8 cellular contexts compared by ENCODE assay signal in the genomic region with DNA sequence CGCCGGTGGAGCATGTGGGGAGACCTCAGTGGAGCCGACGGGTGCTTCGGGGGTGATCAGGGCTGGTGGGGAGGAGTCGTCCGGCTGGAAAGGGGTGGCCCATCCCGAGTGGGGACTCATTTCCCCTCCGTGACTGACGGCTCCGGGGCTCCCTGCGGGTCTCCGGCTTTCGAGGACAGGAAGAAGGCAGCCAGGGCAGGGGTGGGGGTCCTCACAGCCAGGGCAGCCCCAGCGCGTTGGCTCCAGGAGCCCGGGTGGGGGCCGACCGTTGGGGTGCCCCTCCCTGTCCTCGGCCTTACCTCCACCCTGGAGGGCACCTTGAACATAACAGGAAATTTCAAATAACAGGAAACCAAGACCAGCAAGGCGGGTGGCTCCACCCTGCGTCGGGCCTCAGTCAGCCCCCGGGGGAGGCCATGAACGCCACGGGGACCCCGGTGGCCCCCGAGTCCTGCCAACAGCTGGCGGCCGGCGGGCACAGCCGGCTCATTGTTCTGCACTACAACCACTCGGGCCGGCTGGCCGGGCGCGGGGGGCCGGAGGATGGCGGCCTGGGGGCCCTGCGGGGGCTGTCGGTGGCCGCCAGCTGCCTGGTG. TPM values are rescaled to one million over a fixed set of nuclear protein-coding genes. Genes with fewer than 3 reads are reported as not detected.
DNase-seq lines count a peak whose midpoint lies in the region; ATAC-seq and TF ChIP-seq lines count a peak whose summit lies in the region.
"Had no signal": no experiment of that assay in that cellular context is flagged by ENCODE, and none has a peak within 500 bp of the region (broad histone marks: within the 10 kb centered on the region; RNA-seq: fewer than 3 reads in every experiment).

A gene with protein sequence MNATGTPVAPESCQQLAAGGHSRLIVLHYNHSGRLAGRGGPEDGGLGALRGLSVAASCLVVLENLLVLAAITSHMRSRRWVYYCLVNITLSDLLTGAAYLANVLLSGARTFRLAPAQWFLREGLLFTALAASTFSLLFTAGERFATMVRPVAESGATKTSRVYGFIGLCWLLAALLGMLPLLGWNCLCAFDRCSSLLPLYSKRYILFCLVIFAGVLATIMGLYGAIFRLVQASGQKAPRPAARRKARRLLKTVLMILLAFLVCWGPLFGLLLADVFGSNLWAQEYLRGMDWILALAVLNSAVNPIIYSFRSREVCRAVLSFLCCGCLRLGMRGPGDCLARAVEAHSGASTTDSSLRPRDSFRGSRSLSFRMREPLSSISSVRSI (plus strand): TSS at position 393 of the 596 bp plus-strand sequence. CDS start 24 bp downstream, at position 417.

- H3K27me3 Mint-ChIP-seq in activated B cell treated with CpG ODN at 0.5 μM for 24 hours = no peaks in the 10 kb centered on the region

- peaks cover 58% of the 10 kb centered on the region for H3K4me1 Mint-ChIP-seq in activated B cell treated with CpG ODN at 0.5 μM for 24 hours

- no peaks in the 10 kb centered on the region for H3K9me3 ChIP-seq in effector memory CD4-positive, alpha-beta T cell (ENCODE audit: control insufficient read depth, low read length)
- H3K9me3 ChIP-seq: SJSA1 had no signal

- H3K27ac Mint-ChIP-seq in activated B cell treated with CpG ODN at 0.5 μM for 24 hours = peak within 1 kb of the TSS; percentile 95

- POLR2A ChIA-PET in activated B cell treated with CpG ODN at 0.5 μM for 24 hours (lab: Charles Lee) = interaction anchor here (0.8 to 1.7 kb wide), 5 partner anchors 10 to 923 kb away, joined by 3 to 22 read pairs (median 4); a partner anchor contains a TSS

- H3K4me3 ChIP-seq in effector memory CD4-positive, alpha-beta T cell (ENCODE audit: insufficient read depth, low read depth, low read length, poor library complexity, severe bottlenecking) = peak within 1 kb of the TSS; percentile 96
- H3K4me3 ChIP-seq: SJSA1 had no signal

- peak within 1 kb of the TSS; percentile 92 for H3K4me3 Mint-ChIP-seq in activated B cell treated with CpG ODN at 0.5 μM for 24 hours

- TF ChIP-seq CTCF in activated B cell treated with CpG ODN at 0.5 μM for 24 hours (IDR thresholded peaks at IDR 0.05) = no peak

- CTCF ChIA-PET in activated B cell treated with CpG ODN at 0.5 μM for 24 hours (lab: Charles Lee) = no interaction called here

- H3K27ac ChIP-seq in effector memory CD4-positive, alpha-beta T cell (ENCODE audit: insufficient read depth, low read length, poor library complexity, severe bottlenecking) = peak within 1 kb of the TSS; percentile 86

- peaks cover 8% of the 10 kb centered on the region for H3K36me3 ChIP-seq in effector memory CD4-positive, alpha-beta T cell (ENCODE audit: control insufficient read depth, insufficient read depth, low read length)
- H3K36me3 ChIP-seq: SJSA1 had no signal

- no peaks in the 10 kb centered on the region for H3K27me3 ChIP-seq in effector memory CD4-positive, alpha-beta T cell (replicated peaks; ENCODE audit: control insufficient read depth, insufficient read depth, low read length, poor library complexity, severe bottlenecking)
- H3K27me3 ChIP-seq: SJSA1 had no signal

- peaks cover 18% of the 10 kb centered on the region for H3K36me3 Mint-ChIP-seq in activated B cell treated with CpG ODN at 0.5 μM for 24 hours (ENCODE audit: low read depth)

- H3K9me3 Mint-ChIP-seq in activated B cell treated with CpG ODN at 0.5 μM for 24 hours = no peaks in the 10 kb centered on the region

- H3K4me1 ChIP-seq in effector memory CD4-positive, alpha-beta T cell (ENCODE audit: control insufficient read depth, insufficient read depth, low read length, poor library complexity, severe bottlenecking) = peaks cover 29% of the 10 kb centered on the region

- intact Hi-C loops in activated B cell treated with CpG ODN at 0.5 μM for 24 hours (cut with micrococcal nuclease) = loop anchor here (2.0 to 5.0 kb wide), 3 partner anchors 24 to 201 kb away; a partner anchor contains a TSS

- DNase-seq in activated B cell treated with CpG ODN at 0.5 μM for 24 hours (no peak), OCI-M2 (lab: John Stamatoyannopoulos, UW; ENCODE audit: unreplicated experiment) (no peak)
- DNase-seq in effector memory CD4-positive, alpha-beta T cell = peak; percentile 39 to 62 (median 61)
- DNase-seq in stimulated activated CD4-positive, alpha-beta T cell treated with anti-CD3 and anti-CD28 coated beads, TNF-alpha, amount 100 ng/mL, for 48 hours (ENCODE audit: low read depth in 3 of 3) = peak in 2 of 3 donors; percentile 44 to 57

- peak; percentile 34 for ATAC-seq in HG02623 (IDR thresholded peaks at IDR 0.05; ENCODE audit: unreplicated experiment)
- ATAC-seq in activated B cell treated with CpG ODN at 0.5 μM for 24 hours (ENCODE audit: low read depth) = peak; percentile 61
- ATAC-seq in GM18520 (IDR thresholded peaks at IDR 0.05; ENCODE audit: unreplicated experiment) = no peak
- ATAC-seq in GM19452 (IDR thresholded peaks at IDR 0.05; ENCODE audit: unreplicated experiment) = no peak

RNA-seq across cellular contexts. Expression of the gene that starts here (rescaled TPM):
- total RNA-seq in activated B cell treated with CpG ODN at 0.5 μM for 24 hours = 27.3 and 29.7 TPM in 2 replicates
- total RNA-seq: SJSA1 had no signal

Comparison
In these comparisons a context has a peak if more than half of its experiments do, and no peak if none do; other contexts are left out.
1. ATAC-seq: peak in HG02623 (single experiment) and activated B cell treated with CpG ODN at 0.5 μM for 24 hours (single experiment); none in GM18520 (single experiment) and GM19452 (single experiment).
2. DNase-seq: peak in effector memory CD4-positive, alpha-beta T cell (3 of 3) and stimulated activated CD4-positive, alpha-beta T cell treated with anti-CD3 and anti-CD28 coated beads, TNF-alpha, amount 100 ng/mL, for 48 hours (2 of 3); none in activated B cell treated with CpG ODN at 0.5 μM for 24 hours (single experiment) and OCI-M2 (single experiment).